8 cellular contexts compared by ENCODE assay signal in genomic region chr2:74587664-74588277, GRCh38. TPM values are rescaled to one million over a fixed set of nuclear protein-coding genes. Genes with fewer than 3 reads are reported as not detected.
DNase-seq lines count a peak whose midpoint lies in the region; ATAC-seq and TF ChIP-seq lines count a peak whose summit lies in the region.

No MANE protein-coding gene starts in this region.

- no peak for TF ChIP-seq POLR2A in testis (IDR thresholded peaks at IDR 0.05)

- no peak overlapping the region for H3K4me3 ChIP-seq in CD4-positive, CD25-positive, alpha-beta regulatory T cell (ENCODE audit: low read depth, low read length)
- H3K4me3 ChIP-seq in PC-3 (ENCODE audit: low read length), result no peak overlapping the region
- no peak overlapping the region for H3K4me3 ChIP-seq in testis

- peak; percentile 62 to 77 for ATAC-seq in CD4-positive, CD25-positive, alpha-beta regulatory T cell (ENCODE audit: low read depth in 2 of 2)
- ATAC-seq in GM19372 (IDR thresholded peaks at IDR 0.05; ENCODE audit: low read depth, unreplicated experiment), result peak; percentile 74
- peak; percentile 90 for ATAC-seq in PC-3
- peak; percentile 81 to 91 (median 90) for ATAC-seq in natural killer cell

- H3K9me3 ChIP-seq in CD4-positive, CD25-positive, alpha-beta regulatory T cell (ENCODE audit: control insufficient read depth in 2 of 2, low read length in 2 of 2), result no peaks in the 10 kb centered on the region
- H3K9me3 ChIP-seq in PC-3 (ENCODE audit: low read length), result no peaks in the 10 kb centered on the region
- H3K9me3 ChIP-seq in testis, result no peaks in the 10 kb centered on the region

- no peak overlapping the region for H3K27ac Mint-ChIP-seq in CD4-positive, CD25-positive, alpha-beta regulatory T cell
- H3K27ac Mint-ChIP-seq in natural killer cell, result no peak overlapping the region

- H3K27ac ChIP-seq in CD4-positive, CD25-positive, alpha-beta regulatory T cell (ENCODE audit: insufficient read depth, low read length, poor library complexity, severe bottlenecking), result no peak overlapping the region
- H3K27ac ChIP-seq in PC-3 (ENCODE audit: low read length), result no peak overlapping the region
- no peak overlapping the region for H3K27ac ChIP-seq in testis

- no peaks in the 10 kb centered on the region for H4K20me1 ChIP-seq in PC-3 (ENCODE audit: low read length)

- TF ChIP-seq CTCF in PC-3 (conservative IDR thresholded peaks at IDR 0.05; ENCODE audit: low read depth, low read length), result peak; percentile 84
- peak; percentile 51 for TF ChIP-seq CTCF in natural killer cell (IDR thresholded peaks at IDR 0.05)
- peak; percentile 44 to 56 (median 53) for TF ChIP-seq CTCF in testis (IDR thresholded peaks at IDR 0.05)

- WGBS in testis, 2 donors, result 31 to 36% methylated on average over 6 of the region's 6 CpGs

- H3F3A ChIP-seq in PC-3 (ENCODE audit: low read length, unreplicated experiment), result no peaks in the 10 kb centered on the region

- no TSS peak for BruUV-seq in PC-3 (replicated peaks; lab: Mats Ljungman, UMichigan)

- H3K36me3 ChIP-seq in CD4-positive, CD25-positive, alpha-beta regulatory T cell (ENCODE audit: control insufficient read depth, insufficient read depth, low read length), result no peaks in the 10 kb centered on the region
- H3K36me3 ChIP-seq in PC-3 (ENCODE audit: low read depth, low read length), result no peaks in the 10 kb centered on the region
- no peaks in the 10 kb centered on the region for H3K36me3 ChIP-seq in testis (ENCODE audit: low read depth, missing control alignments)

- intact Hi-C loops in PC-3 (cut with micrococcal nuclease) (loop anchor here (1.0 to 5.0 kb wide), 3 partner anchors 55 to 120 kb away; partner anchors contain the start of genes MOGS and TTC31), natural killer cell (cut with micrococcal nuclease) (loop anchor here (1.0 kb wide), 1 partner anchor 104 kb away; the partner anchor contains the start of gene TTC31), testis (cut with DNase I; ENCODE audit: low total_unique reads) (loop anchor here (10.0 kb wide), 1 partner anchor 103 kb away; the partner anchor contains the start of genes CCDC142 and TTC31)

- peaks cover 23% of the 10 kb centered on the region for H3K27me3 Mint-ChIP-seq in CD4-positive, CD25-positive, alpha-beta regulatory T cell
- H3K27me3 Mint-ChIP-seq in natural killer cell (ENCODE audit: low read depth in 2 of 2), result peaks cover 6 to 15% of the 10 kb centered on the region in 2 donors

- no peak overlapping the region for H3K4me2 ChIP-seq in PC-3 (ENCODE audit: low read length)

- peak; percentile 40 to 85 (median 68) for DNase-seq in CD4-positive, CD25-positive, alpha-beta regulatory T cell
- peak; percentile 31 for DNase-seq in HuH-7.5 (ENCODE audit: low spot score)
- peak; percentile 83 for DNase-seq in PC-3
- DNase-seq in activated T-cell treated with anti-CD3 and anti-CD28 coated beads, Interleukin-2, amount 50 U/mL, for 1 hour, result peak; percentile 57
- peak; percentile 66 for DNase-seq in fibroblast of gingiva (ENCODE audit: low read depth)
- peak; percentile 48 for DNase-seq in natural killer cell
- peak; percentile 72 for DNase-seq in testis

- no peak overlapping the region for H3K9ac ChIP-seq in PC-3 (ENCODE audit: low read length)

- peaks cover 10% of the 10 kb centered on the region for H3K4me1 ChIP-seq in CD4-positive, CD25-positive, alpha-beta regulatory T cell (ENCODE audit: control insufficient read depth, insufficient read depth, low read length, poor library complexity, severe bottlenecking)
- peaks cover 19% of the 10 kb centered on the region for H3K4me1 ChIP-seq in PC-3 (ENCODE audit: insufficient read depth, low read length)
- no peaks in the 10 kb centered on the region for H3K4me1 ChIP-seq in testis

- no peaks in the 10 kb centered on the region for H3K9me3 Mint-ChIP-seq in CD4-positive, CD25-positive, alpha-beta regulatory T cell
- no peaks in the 10 kb centered on the region for H3K9me3 Mint-ChIP-seq in natural killer cell

- H3K27me3 ChIP-seq in CD4-positive, CD25-positive, alpha-beta regulatory T cell (ENCODE audit: control insufficient read depth, insufficient read depth, low read length), result peaks cover 12% of the 10 kb centered on the region
- H3K27me3 ChIP-seq in PC-3 (ENCODE audit: low read length) (no peaks in the 10 kb centered on the region), testis (no peaks in the 10 kb centered on the region)

- peaks cover 11 to 24% (median 19%) of the 10 kb centered on the region in 4 donors for H3K4me1 Mint-ChIP-seq in CD4-positive, CD25-positive, alpha-beta regulatory T cell
- no peaks in the 10 kb centered on the region for H3K4me1 Mint-ChIP-seq in natural killer cell

- CTCF ChIA-PET in PC-3 (lab: Charles Lee), result no interaction called here

- no peaks in the 10 kb centered on the region for H3K36me3 Mint-ChIP-seq in CD4-positive, CD25-positive, alpha-beta regulatory T cell
- H3K36me3 Mint-ChIP-seq in natural killer cell, result no peaks in the 10 kb centered on the region

- no peaks in the 10 kb centered on the region for H3K79me2 ChIP-seq in PC-3 (ENCODE audit: low read length)

- H3K9me2 ChIP-seq in PC-3 (replicated peaks; ENCODE audit: low read length), result no peaks in the 10 kb centered on the region

- POLR2A ChIA-PET in PC-3 (lab: Charles Lee; ENCODE audit: unreplicated experiment), result no interaction called here

- H3K4me3 Mint-ChIP-seq in CD4-positive, CD25-positive, alpha-beta regulatory T cell, result peak overlapping the region in 1 of 4 donors; percentile 2
- no peak overlapping the region for H3K4me3 Mint-ChIP-seq in natural killer cell

- H2AFZ ChIP-seq in PC-3 (ENCODE audit: low read length), result peak overlapping the region; percentile 59

RNA-seq across cellular contexts. Expression of gene DOK1, which starts 33.3 kb away (rescaled TPM):
- total RNA-seq in CD4-positive, CD25-positive, alpha-beta regulatory T cell, result 19.8 TPM
- polyA plus RNA-seq in CD4-positive, CD25-positive, alpha-beta regulatory T cell, result 10 to 100 TPM; 29.9 to 39.3 (median 33.7) TPM
- total RNA-seq in PC-3 (2014; rRNA removed), result 4.7 and 6.0 TPM in 2 replicates
- 10 to 100 TPM; 17.4 to 24.9 (median 23.9) TPM for total RNA-seq in natural killer cell
- total RNA-seq in testis, result 10 to 100 TPM; 11.2 to 19.3 TPM
- 9.3 TPM for polyA plus RNA-seq in testis (ENCODE audit: insufficient read depth, low read depth, low replicate concordance)

RNA-seq across cellular contexts. Expression of gene LOXL3, which starts 34.0 kb away (rescaled TPM):
- total RNA-seq in CD4-positive, CD25-positive, alpha-beta regulatory T cell, result 1.1 TPM
- under 1 TPM in 1 of 4 donors, not detected in 3; 0.09 TPM for polyA plus RNA-seq in CD4-positive, CD25-positive, alpha-beta regulatory T cell
- total RNA-seq in PC-3 (2014; rRNA removed) (5.8 and 12.4 TPM in 2 replicates), natural killer cell (1 to 10 TPM in 1 of 3 donors, under 1 TPM in 2; 0.43 to 2.0 (median 0.93) TPM), testis (10 to 100 TPM; 13.1 to 15.2 TPM)
- 10.5 TPM for polyA plus RNA-seq in testis (ENCODE audit: insufficient read depth, low read depth, low replicate concordance)

RNA-seq across cellular contexts. Expression of gene HTRA2, which starts 58.0 kb away (rescaled TPM):
- 25.8 TPM for total RNA-seq in CD4-positive, CD25-positive, alpha-beta regulatory T cell
- polyA plus RNA-seq in CD4-positive, CD25-positive, alpha-beta regulatory T cell, result 10 to 100 TPM; 26.6 to 34.1 (median 30.5) TPM
- total RNA-seq in PC-3 (2014; rRNA removed) (71.8 and 77.5 TPM in 2 replicates), natural killer cell (10 to 100 TPM; 32.1 to 47.6 (median 45.2) TPM), testis (10 to 100 TPM; 36.5 to 46.8 TPM)
- 45.8 TPM for polyA plus RNA-seq in testis (ENCODE audit: insufficient read depth, low read depth, low replicate concordance)

RNA-seq across cellular contexts. Expression of gene AUP1, which starts 58.3 kb away (rescaled TPM):
- total RNA-seq in CD4-positive, CD25-positive, alpha-beta regulatory T cell, result 183 TPM
- polyA plus RNA-seq in CD4-positive, CD25-positive, alpha-beta regulatory T cell, result 100 to 1,000 TPM in 2 of 4 donors, 10 to 100 TPM in 2; 85.7 to 112 (median 99.7) TPM
- total RNA-seq in PC-3 (2014; rRNA removed) (218 and 233 TPM in 2 replicates), natural killer cell (100 to 1,000 TPM; 234 to 242 (median 237) TPM), testis (100 to 1,000 TPM; 141 to 169 TPM)
- 107 TPM for polyA plus RNA-seq in testis (ENCODE audit: insufficient read depth, low read depth, low replicate concordance)

Comparison
In these comparisons a context has a peak if more than half of its experiments do, and no peak if none do; other contexts are left out.
1. DNase-seq: peak in every context shown above with its lines; median percentile 83 in PC-3; 72 in testis; 68 in CD4-positive, CD25-positive, alpha-beta regulatory T cell; 66 in fibroblast of gingiva; 57 in activated T-cell treated with anti-CD3 and anti-CD28 coated beads, Interleukin-2, amount 50 U/mL, for 1 hour; 48 in natural killer cell; 31 in HuH-7.5.